ENCODE assay signal across 8 cellular contexts in genomic region chr12:51590347-51591019, GRCh38. TPM values are rescaled to one million over a fixed set of nuclear protein-coding genes. Genes with fewer than 3 reads are reported as not detected.
DNase-seq lines count a peak whose midpoint lies in the region; ATAC-seq and TF ChIP-seq lines count a peak whose summit lies in the region.

No MANE protein-coding gene starts in this region.

- peak; percentile 80 for TF ChIP-seq CTCF in GM10266 (IDR thresholded peaks at IDR 0.05; ENCODE audit: control insufficient read depth, insufficient read depth, low read depth, missing control alignments)

- ATAC-seq in HG02870 (IDR thresholded peaks at IDR 0.05; ENCODE audit: unreplicated experiment) (peak; percentile 71), left lobe of liver (peak; percentile 96), HG03469 (IDR thresholded peaks at IDR 0.05; ENCODE audit: unreplicated experiment) (no peak)

- DNase-seq in GM10266 (ENCODE audit: extremely low spot score) (peak; percentile 91), NCI-H2107 treated with DMSO at 0.1 percent for 48 hours (lab: John Stamatoyannopoulos, UW; ENCODE audit: unreplicated experiment) (peak; percentile 64), cerebellar cortex (ENCODE audit: low spot score) (peak; percentile 71), left lobe of liver (ENCODE audit: low spot score) (peak; percentile 76)
- peak; percentile 28 for DNase-seq in activated CD4-positive, CD25-positive, alpha-beta regulatory T cell treated with anti-CD3 and anti-CD28 coated beads, Interleukin-2, amount 50 U/mL, for 16 hours (ENCODE audit: low read depth, low spot score)
- DNase-seq in stimulated activated CD4-positive, alpha-beta T cell treated with anti-CD3 and anti-CD28 coated beads, Interleukin-2, amount 100 ng/mL, for 4 hours (ENCODE audit: low read depth), result peak; percentile 74

RNA-seq across cellular contexts. Expression of gene SCN8A, which starts 0.6 kb away (rescaled TPM):
- 5.3 TPM for total RNA-seq in left lobe of liver

Comparison
In these comparisons a context has a peak if more than half of its experiments do, and no peak if none do; other contexts are left out.
1. DNase-seq: peak in every context shown above with its lines; median percentile 91 in GM10266; 76 in left lobe of liver; 74 in stimulated activated CD4-positive, alpha-beta T cell treated with anti-CD3 and anti-CD28 coated beads, Interleukin-2, amount 100 ng/mL, for 4 hours; 71 in cerebellar cortex; 64 in NCI-H2107 treated with DMSO at 0.1 percent for 48 hours; 28 in activated CD4-positive, CD25-positive, alpha-beta regulatory T cell treated with anti-CD3 and anti-CD28 coated beads, Interleukin-2, amount 50 U/mL, for 16 hours.